Comparison of ENCODE assay signal across 20 cellular contexts in the genomic region with DNA sequence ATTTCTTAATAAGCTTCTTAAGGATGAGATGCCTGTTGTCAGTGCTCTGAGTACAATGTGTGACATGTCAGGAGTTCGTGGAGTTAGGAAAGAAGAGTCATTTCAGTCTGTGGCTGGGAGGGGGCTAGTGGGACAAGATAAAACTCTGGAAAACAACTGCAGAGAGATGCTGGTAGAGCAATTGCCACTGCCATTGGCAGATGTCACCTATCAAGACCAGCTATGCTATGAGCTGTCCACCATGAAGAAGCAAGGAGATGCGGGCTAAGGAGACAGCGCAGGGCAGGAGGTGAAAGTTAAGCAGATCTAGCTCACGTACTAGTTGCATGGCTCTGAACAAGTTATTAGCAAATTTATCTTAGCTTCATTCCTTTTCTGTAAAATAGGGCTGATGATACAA.
DNase-seq lines count a peak whose midpoint lies in the region; ATAC-seq, FAIRE-seq and TF ChIP-seq lines count a peak whose summit lies in the region.
"Had no signal": no experiment of that assay in that cellular context is flagged by ENCODE, and none has a peak within 500 bp of the region (broad histone marks: within the 10 kb centered on the region; RNA-seq: fewer than 3 reads in every experiment).

No MANE protein-coding gene starts in this region.

- peak; percentile 89 for FAIRE-seq in GM12892 (lab: Jason Lieb, UNC)
- FAIRE-seq: GM12891, H54 had no signal

- H3K4me2 ChIP-seq in OCI-LY3 (ENCODE audit: low read length) (peak overlapping the region; percentile 63; the same call in 1 of the 2 replicates), neural progenitor cell (no peak overlapping the region)

- peaks cover 4% of the 10 kb centered on the region for H3K36me3 ChIP-seq in OCI-LY3 (replicated peaks; ENCODE audit: low read depth, low read length)
- no peaks in the 10 kb centered on the region for H3K36me3 ChIP-seq in neural progenitor cell
- no peaks in the 10 kb centered on the region for H3K36me3 ChIP-seq in left lung
- H3K36me3 ChIP-seq: BE2C; BLaER1 treated with 17β-estradiol and CSF1 and Interleukin-3, amounts not matched to agents 10 nM and 100 nM; HAP-1 had no signal

- peaks cover 5% of the 10 kb centered on the region for H3K27me3 Mint-ChIP-seq in neural progenitor cell (ENCODE audit: insufficient read depth, low read depth)

- no peak overlapping the region for H3K4me3 Mint-ChIP-seq in neural progenitor cell
- H3K4me3 Mint-ChIP-seq: CD4-positive, alpha-beta T cell; CD8-positive, alpha-beta memory T cell; HFFc6 had no signal

- TF ChIP-seq POLR2A in GM12892 (IDR thresholded peaks at IDR 0.05; ENCODE audit: low read depth, low read length) = no peak

- H4K20me1 ChIP-seq in OCI-LY3 (ENCODE audit: insufficient read depth, low read length) (no peaks in the 10 kb centered on the region), neural progenitor cell (ENCODE audit: low read depth) (no peaks in the 10 kb centered on the region)

- H3K27me3 ChIP-seq in OCI-LY3 (ENCODE audit: low read depth, low read length) (no peaks in the 10 kb centered on the region), neural progenitor cell (no peaks in the 10 kb centered on the region), left lung (no peaks in the 10 kb centered on the region)
- H3K27me3 ChIP-seq: BE2C had no signal

- H3K79me2 ChIP-seq in OCI-LY3 (ENCODE audit: low read length) = no peaks in the 10 kb centered on the region
- H3K79me2 ChIP-seq in neural progenitor cell (ENCODE audit: low read depth) = no peaks in the 10 kb centered on the region

- H3F3A ChIP-seq in neural progenitor cell (ENCODE audit: low read depth) = peaks cover 11% of the 10 kb centered on the region

- H3K4me1 ChIP-seq in OCI-LY3 (ENCODE audit: low read length) (peaks cover 63% of the 10 kb centered on the region), neural progenitor cell (peaks cover 24% of the 10 kb centered on the region), left lung (peaks cover 0 to 9% of the 10 kb centered on the region in 2 donors)
- H3K4me1 ChIP-seq: BE2C, HAP-1 had no signal

- intact Hi-C loops in left lung (cut with DNase I) = no loop called here

- H3K9ac ChIP-seq in OCI-LY3 (ENCODE audit: low read length) (no peak overlapping the region), neural progenitor cell (no peak overlapping the region)
- H3K9ac ChIP-seq: BLaER1 treated with 17β-estradiol and CSF1 and Interleukin-3, amounts not matched to agents 10 nM and 100 nM had no signal

- no peaks in the 10 kb centered on the region for H3K9me3 Mint-ChIP-seq in neural progenitor cell
- H3K9me3 Mint-ChIP-seq: CD4-positive, alpha-beta T cell; CD8-positive, alpha-beta memory T cell; HFFc6 had no signal

- H2AFZ ChIP-seq in OCI-LY3 (ENCODE audit: low read depth, low read length) = no peak overlapping the region
- no peak overlapping the region for H2AFZ ChIP-seq in neural progenitor cell (replicated peaks)

- H3K4me3 ChIP-seq in OCI-LY3 (ENCODE audit: low read length) (no peak overlapping the region), neural progenitor cell (no peak overlapping the region), left lung (no peak overlapping the region)
- H3K4me3 ChIP-seq: BLaER1 treated with 17β-estradiol and CSF1 and Interleukin-3, amounts not matched to agents 10 nM and 100 nM; HAP-1 had no signal

- H3K4me1 Mint-ChIP-seq in neural progenitor cell = peaks cover 47% of the 10 kb centered on the region

- TF ChIP-seq CTCF in OCI-LY3 (IDR thresholded peaks at IDR 0.05; ENCODE audit: low read depth, low read length) (no peak), neural progenitor cell (IDR thresholded peaks at IDR 0.05) (no peak), left lung (IDR thresholded peaks at IDR 0.05) (no peak)

- no peak for ATAC-seq in left lung

- H3K27ac ChIP-seq in OCI-LY3 (ENCODE audit: low read length) (peak overlapping the region; percentile 92; the same call in 1 of the 2 replicates), neural progenitor cell (no peak overlapping the region), left lung (no peak overlapping the region)
- H3K27ac ChIP-seq: BLaER1 treated with 17β-estradiol and CSF1 and Interleukin-3, amounts not matched to agents 10 nM and 100 nM had no signal

- peak overlapping the region; percentile 11 for H3K27ac Mint-ChIP-seq in neural progenitor cell
- H3K27ac Mint-ChIP-seq: CD4-positive, alpha-beta T cell; CD8-positive, alpha-beta memory T cell; HFFc6 had no signal

- DNase-seq in GM12892 (ENCODE audit: insufficient read length) (no peak), neural progenitor cell (ENCODE audit: low spot score) (no peak), left lung (no peak), midbrain (lab: John Stamatoyannopoulos, UW) (no peak)
- DNase-seq in stimulated activated CD8-positive, alpha-beta memory T cell treated with anti-CD3 and anti-CD28 coated beads, Interleukin-4, amount 100 ng/mL, for 48 hours = no peak
- DNase-seq: BE2C; CD4-positive, alpha-beta T cell; CD8-positive, alpha-beta memory T cell; DMS 273 treated with DMSO at 0.1 percent for 48 hours; DMS79; EL; GF-D8; GOT3; HFFc6 had no signal

- H3K9me3 ChIP-seq in OCI-LY3 (ENCODE audit: insufficient read depth, low read length) (no peaks in the 10 kb centered on the region), neural progenitor cell (ENCODE audit: low read depth) (no peaks in the 10 kb centered on the region), left lung (no peaks in the 10 kb centered on the region)
- H3K9me3 ChIP-seq: BE2C; BLaER1 treated with 17β-estradiol and CSF1 and Interleukin-3, amounts not matched to agents 10 nM and 100 nM; HAP-1 had no signal

- H3K36me3 Mint-ChIP-seq in neural progenitor cell = no peaks in the 10 kb centered on the region
- H3K36me3 Mint-ChIP-seq: CD14-positive monocyte; CD8-positive, alpha-beta memory T cell had no signal
